Comparison of ENCODE assay signal across 18 cellular contexts in the genomic region with DNA sequence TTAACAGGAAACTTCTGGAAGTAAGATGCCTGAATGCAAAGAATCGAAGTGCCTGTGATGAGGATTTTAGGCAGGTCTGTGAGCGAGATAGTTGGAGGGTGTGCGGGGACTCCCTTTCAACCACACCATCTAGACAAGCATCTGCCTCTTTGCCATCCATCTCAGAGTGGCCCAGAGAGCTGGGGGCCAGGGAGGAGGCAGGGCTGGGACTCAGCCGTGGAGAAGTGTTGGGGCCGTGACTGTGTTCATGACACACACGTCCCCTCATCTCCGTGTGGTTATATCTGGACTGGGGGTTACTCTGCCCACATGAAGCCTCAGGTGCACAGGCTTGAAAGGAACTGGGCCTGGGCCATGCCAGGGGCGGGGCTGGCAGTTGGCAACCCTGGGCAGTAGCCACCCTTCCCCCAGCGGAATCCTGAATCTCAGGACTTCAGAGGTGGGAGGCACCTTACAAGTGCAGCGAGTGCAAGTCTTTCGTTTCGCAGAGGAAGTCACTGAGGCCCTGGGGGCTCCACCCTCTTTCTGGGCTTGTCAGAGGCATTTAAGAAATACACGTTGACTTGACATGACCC.
DNase-seq lines count a peak whose midpoint lies in the region; FAIRE-seq and TF ChIP-seq lines count a peak whose summit lies in the region.
"Had no signal": no experiment of that assay in that cellular context is flagged by ENCODE, and none has a peak within 500 bp of the region (broad histone marks: within the 10 kb centered on the region; RNA-seq: fewer than 3 reads in every experiment).

No MANE protein-coding gene starts in this region.

- no peak overlapping the region for H3K56ac ChIP-seq in H1 (replicated peaks; ENCODE audit: insufficient read length, low read depth, low read length)

- H3K4me1 Mint-ChIP-seq in nephron progenitor cell: peaks cover 38% of the 10 kb centered on the region
- H3K4me1 Mint-ChIP-seq: CD14-positive monocyte had no signal

- no peaks in the 10 kb centered on the region for H3K79me1 ChIP-seq in H1 (ENCODE audit: low read depth, low read length)

- no peak overlapping the region for H2BK5ac ChIP-seq in H1 (ENCODE audit: low read depth, low read length)

- no peak for TF ChIP-seq POLR2A in H1 (IDR thresholded peaks at IDR 0.05; ENCODE audit: control extremely low read depth in 1 of 2, low read depth in 2 of 2, low read length in 2 of 2)

- no peak overlapping the region for H3K27ac ChIP-seq in H1 (ENCODE audit: low read depth, low read length)
- H3K27ac ChIP-seq: A549 had no signal

- no peak overlapping the region for H3K4me3 Mint-ChIP-seq in nephron progenitor cell
- H3K4me3 Mint-ChIP-seq: CD8-positive, alpha-beta T cell had no signal

- H3K4me2 ChIP-seq in H1 (ENCODE audit: insufficient read depth in 1 of 2, low read depth in 2 of 2, low read length in 2 of 2): no peak overlapping the region
- H3K4me2 ChIP-seq: A549 had no signal

- H3K4me1 ChIP-seq in H1 (replicated peaks in 1 of 4; ENCODE audit: control insufficient read depth in 3 of 4, insufficient read depth in 4 of 4, low read length in 3 of 4): no peaks in the 10 kb centered on the region
- H3K4me1 ChIP-seq: A549 had no signal

- H2AK5ac ChIP-seq in H1 (ENCODE audit: low read depth, low read length): no peak overlapping the region

- no peak overlapping the region for H4K5ac ChIP-seq in H1 (ENCODE audit: insufficient read length, low read depth, low read length)

- 0 out of 2 replicates have a peak overlapping the region, but pooled peaks have one; percentile 36 for H2AFZ ChIP-seq in H1 (ENCODE audit: low read length)

- POLR2A ChIA-PET in H1 (lab: Charles Lee; ENCODE audit: partially characterized antibody): no interaction called here

- no peaks in the 10 kb centered on the region for H3K9me3 ChIP-seq in H1 (ENCODE audit: insufficient read depth in 2 of 2, low read depth in 1 of 2, low read length in 1 of 2)
- H3K9me3 ChIP-seq: A549 had no signal

- no peak overlapping the region for H4K91ac ChIP-seq in H1 (replicated peaks; ENCODE audit: insufficient read length, low read length)

- H2BK120ac ChIP-seq in H1 (replicated peaks; ENCODE audit: low read depth, low read length): no peak overlapping the region

- H3K9me3 Mint-ChIP-seq in nephron progenitor cell: no peaks in the 10 kb centered on the region
- H3K9me3 Mint-ChIP-seq: CD14-positive monocyte; CD8-positive, alpha-beta T cell had no signal

- no peak overlapping the region for H3K9ac ChIP-seq in H1 (replicated peaks in 1 of 4; ENCODE audit: extremely low read depth in 1 of 4, low read depth in 3 of 4, low read length in 3 of 4)

- H3K4ac ChIP-seq in H1 (replicated peaks; ENCODE audit: insufficient read length, low read depth, low read length): no peak overlapping the region

- no peaks in the 10 kb centered on the region for H3K27me3 Mint-ChIP-seq in nephron progenitor cell (ENCODE audit: low read depth, poor library complexity)

- H2BK20ac ChIP-seq in H1 (ENCODE audit: low read length): no peak overlapping the region

- no peaks in the 10 kb centered on the region for H3K79me2 ChIP-seq in H1 (ENCODE audit: control insufficient read depth in 1 of 2, insufficient read depth in 2 of 2, low read length in 2 of 2)

- H3K27ac Mint-ChIP-seq in nephron progenitor cell: peak overlapping the region; percentile 49
- H3K27ac Mint-ChIP-seq: CD8-positive, alpha-beta T cell had no signal

- no peak overlapping the region for H3K14ac ChIP-seq in H1 (ENCODE audit: insufficient read length)

- FAIRE-seq in H1 (lab: Jason Lieb, UNC): no peak
- FAIRE-seq: A549, D721Med, GM12892, H54 had no signal

- no peaks in the 10 kb centered on the region for H4K20me1 ChIP-seq in H1 (replicated peaks in 1 of 2; ENCODE audit: control insufficient read depth in 1 of 2, insufficient read depth in 2 of 2, low read length in 2 of 2)

- no peak for TF ChIP-seq RAD21 in H1 (IDR thresholded peaks at IDR 0.05 in 1 of 2, conservative IDR thresholded peaks at IDR 0.05 in 1 of 2; ENCODE audit: low read depth in 2 of 2, low read length in 2 of 2)

- H2BK15ac ChIP-seq in H1 (ENCODE audit: low read length): no peak overlapping the region

- no peak overlapping the region for H4K8ac ChIP-seq in H1 (ENCODE audit: extremely low read depth, insufficient read depth, low read length)

- TF ChIP-seq EP300 in H1 (IDR thresholded peaks at IDR 0.05; ENCODE audit: borderline replicate concordance in 1 of 2, low read depth in 2 of 2, low read length in 2 of 2): no peak

- no peaks in the 10 kb centered on the region for H3K27me3 ChIP-seq in H1 (replicated peaks in 1 of 4; ENCODE audit: control insufficient read depth in 3 of 4, extremely low read depth in 1 of 4, insufficient read depth in 3 of 4, low read length in 3 of 4)

- no peaks in the 10 kb centered on the region for H3K36me3 ChIP-seq in H1 (ENCODE audit: control insufficient read depth in 2 of 4, insufficient read depth in 4 of 4, low read length in 3 of 4)

- no peak for DNase-seq in H1 (ENCODE audit: low read depth in 1 of 2, low spot score in 2 of 2)
- no peak for DNase-seq in nephron progenitor cell
- DNase-seq in retina: peak; percentile 23
- DNase-seq in AML-193 (lab: John Stamatoyannopoulos, UW): no peak
- DNase-seq in NCI-H446 treated with DMSO at 0.1 percent for 48 hours (lab: John Stamatoyannopoulos, UW): no peak
- DNase-seq in activated CD4-positive, alpha-beta T cell treated with anti-CD3 and anti-CD28 coated beads, Interleukin-2, amount 50 U/mL, for 48 hours: no peak
- no peak for DNase-seq in putamen (ENCODE audit: low spot score)
- DNase-seq: CD8-positive, alpha-beta T cell; COR-L47; DMS153; DND-41; GDM1; IMR-90 had no signal

- no peak overlapping the region for H3K18ac ChIP-seq in H1 (ENCODE audit: extremely low read depth, low read length)

- 87% methylated on average over 13 of the region's 13 CpGs; no CpG with 5 or more reads in 1 of the 2 experiments for WGBS in H1 (ENCODE audit: extremely low coverage in 1 of 2, insufficient coverage in 1 of 2, insufficient read length in 1 of 2, insufficient replicate concordance in 2 of 2, low coverage in 1 of 2, low lambda C conversion rate in 2 of 2, missing lambda C conversion rate in 1 of 2), 2 experiments

- no peak overlapping the region for H2BK12ac ChIP-seq in H1 (ENCODE audit: low read depth, low read length)

- H3K4me3 ChIP-seq in H1 (ENCODE audit: extremely low read depth in 1 of 4, insufficient read depth in 2 of 4, low read depth in 3 of 4, low read length in 4 of 4): no peak overlapping the region
- H3K4me3 ChIP-seq: A549 had no signal

- no peak overlapping the region for H3K23ac ChIP-seq in H1 (ENCODE audit: insufficient read length)

- no peaks in the 10 kb centered on the region for H3K23me2 ChIP-seq in H1 (ENCODE audit: low read depth, low read length)

- CTCF ChIA-PET in H1 (lab: Charles Lee; ENCODE audit: partially characterized antibody): interaction anchor here (5.5 to 7.5 kb wide), 2 partner anchors 110 to 258 kb away, joined by 48 to 71 read pairs; no protein-coding TSS in a partner anchor

- no peaks in the 10 kb centered on the region for H3K36me3 Mint-ChIP-seq in nephron progenitor cell (ENCODE audit: low read depth)
- H3K36me3 Mint-ChIP-seq: CD14-positive monocyte; CD8-positive, alpha-beta T cell had no signal

- TF ChIP-seq CTCF in H1 (IDR thresholded peaks at IDR 0.05; ENCODE audit: control extremely low read depth in 1 of 3, insufficient read depth in 1 of 3, low read depth in 1 of 3, low read length in 3 of 3) (no peak), nephron progenitor cell (IDR thresholded peaks at IDR 0.05) (no peak)

TF ChIP-seq in H1, 55 proteins besides CTCF, POLR2A, EP300 and RAD21:
- no peak for TF ChIP-seq TEAD4 (IDR thresholded peaks at IDR 0.05; ENCODE audit: low read depth, low read length)
- TF ChIP-seq, protein P1, sequence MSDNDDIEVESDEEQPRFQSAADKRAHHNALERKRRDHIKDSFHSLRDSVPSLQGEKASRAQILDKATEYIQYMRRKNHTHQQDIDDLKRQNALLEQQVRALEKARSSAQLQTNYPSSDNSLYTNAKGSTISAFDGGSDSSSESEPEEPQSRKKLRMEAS (IDR thresholded peaks at IDR 0.05): no peak
- TF ChIP-seq GABPA (IDR thresholded peaks at IDR 0.05; ENCODE audit: borderline replicate concordance, insufficient read depth, low read length): no peak
- TF ChIP-seq SIN3A (conservative IDR thresholded peaks at IDR 0.05 in 1 of 2, IDR thresholded peaks at IDR 0.05 in 1 of 2; ENCODE audit: low read depth in 1 of 2, low read length in 2 of 2): no peak
- no peak for TF ChIP-seq FOSL1 (IDR thresholded peaks at IDR 0.05; ENCODE audit: insufficient read depth, low read depth, low read length)
- no peak for TF ChIP-seq MAFK (IDR thresholded peaks at IDR 0.05; ENCODE audit: low read depth, low read length)
- TF ChIP-seq RFX5 (IDR thresholded peaks at IDR 0.05; ENCODE audit: borderline replicate concordance, low read depth, low read length): no peak
- no peak for TF ChIP-seq TAF1 (IDR thresholded peaks at IDR 0.05; ENCODE audit: low read depth, low read length)
